27 cellular contexts compared by ENCODE assay signal in genomic region chr9:73720601-73721000, GRCh38.
"Had no signal": no experiment of that assay in that cellular context is flagged by ENCODE, and none has a peak within 500 bp of the region (broad histone marks: within the 10 kb centered on the region; RNA-seq: fewer than 3 reads in every experiment).

No MANE protein-coding gene starts in this region.

- FAIRE-seq: islet of Langerhans, kidney had no signal

- H3K9me3 ChIP-seq: lower lobe of right lung, ovary, right atrium auricular region, right lobe of liver, tibial nerve, uterus had no signal

- H3K4me3 ChIP-seq: left lung, lower lobe of right lung, neural progenitor cell, ovary, right atrium auricular region, right lobe of liver, smooth muscle cell, tibial nerve, uterus had no signal

- H3K27ac ChIP-seq: left lung, lower lobe of right lung, neural progenitor cell, ovary, right atrium auricular region, right lobe of liver, tibial nerve, uterus had no signal

- ATAC-seq: left colon; left lung; lower lobe of right lung; natural killer cell; right lobe of liver; stimulated activated memory B cell treated with anti-CD40 and anti-IgM and Interleukin-4, amounts not matched to agents 10 μg/mL and 1 μg/mL and 100 μg/mL, for 72 hours; stimulated activated naive CD8-positive, alpha-beta T cell treated with anti-CD3 and anti-CD28 coated beads, Interleukin-15, amount 100 ng/mL, for 72 hours had no signal

- H3K4me1 ChIP-seq: left lung, lower lobe of right lung, neural progenitor cell, right atrium auricular region, right lobe of liver, tibial nerve, uterus had no signal

- H2AFZ ChIP-seq: neural progenitor cell had no signal

- DNase-seq: hypothalamus; immature natural killer cell; kidney; left colon; left lung; lower lobe of right lung; mammary epithelial cell; mesendoderm; naive B cell; natural killer cell; nephron progenitor cell; ovary; right lobe of liver; stimulated activated CD4-positive, alpha-beta T cell treated with anti-CD3 and anti-CD28 coated beads, Interleukin-1b, Interleukin-23, amount 100 ng/mL, for 48 hours; stimulated activated CD4-positive, alpha-beta T cell treated with anti-CD3 and anti-CD28 coated beads, Interleukin-2, amount 100 ng/mL, for 48 hours; stimulated activated CD4-positive, alpha-beta T cell treated with anti-CD3 and anti-CD28 coated beads, Interleukin-4, amount 100 ng/mL, for 4 hours; stimulated activated CD8-positive, alpha-beta memory T cell treated with anti-CD3 and anti-CD28 coated beads, Interleukin-4, amount 100 ng/mL, for 48 hours; stimulated activated naive CD4-positive, alpha-beta T cell treated with Interleukin-2 at 50 U/mL for 16 hours; stimulated activated naive CD8-positive, alpha-beta T cell treated with anti-CD3 and anti-CD28 coated beads, Interleukin-15, amount 100 ng/mL, for 72 hours; substantia nigra; uterus had no signal

- H3K4me2 ChIP-seq: neural progenitor cell, smooth muscle cell had no signal

- H3K9ac ChIP-seq: neural progenitor cell had no signal

- H3K36me3 ChIP-seq: left lung, lower lobe of right lung, neural progenitor cell, ovary, right atrium auricular region, right lobe of liver, tibial nerve, uterus had no signal

- H3K27me3 ChIP-seq: left lung, neural progenitor cell, ovary, right atrium auricular region, right lobe of liver, tibial nerve, uterus had no signal
